In the genomic region with DNA sequence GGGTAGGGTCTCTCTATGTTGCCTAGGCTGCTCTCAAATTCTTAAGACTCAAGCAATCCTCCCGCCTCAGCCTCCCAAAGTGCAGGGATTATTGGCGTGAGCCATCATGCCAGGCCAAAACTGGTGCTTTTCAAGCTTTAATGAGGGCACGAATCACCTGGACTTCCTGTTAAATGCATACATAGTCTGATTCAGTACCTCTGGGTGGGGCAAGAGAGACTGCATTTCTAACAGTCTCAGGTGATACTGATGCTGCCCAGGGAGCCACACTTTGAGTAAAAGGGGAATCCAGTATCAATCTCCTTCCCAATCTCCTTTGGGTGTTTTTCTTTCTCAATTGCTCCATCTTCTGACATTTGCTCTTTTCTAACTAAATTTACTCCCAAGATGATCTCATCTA, we compare ENCODE assay signal across 18 cellular contexts.
"Had no signal": no experiment of that assay in that cellular context is flagged by ENCODE, and none has a peak within 500 bp of the region (broad histone marks: within the 10 kb centered on the region; RNA-seq: fewer than 3 reads in every experiment).

No MANE protein-coding gene starts in this region.

- FAIRE-seq: pancreas had no signal

- H3K9me3 Mint-ChIP-seq: activated T-cell treated with anti-CD3 and anti-CD28 coated beads, Interleukin-2, amount 50 U/mL, for 4 hours; brain; dendritic cell treated with granulocyte-macrophage colony-stimulating factor and Interleukin-4, amounts not matched to agents 40 ng/mL and 50 ng/mL, for 4 days; effector memory CD8-positive, alpha-beta T cell; immature natural killer cell; stimulated activated naive CD8-positive, alpha-beta T cell treated with anti-CD3 and anti-CD28 coated beads, Interleukin-15, amount 100 ng/mL, for 72 hours had no signal

- H3K27me3 Mint-ChIP-seq: activated naive CD8-positive, alpha-beta T cell; dendritic cell treated with granulocyte-macrophage colony-stimulating factor and Interleukin-4, amounts not matched to agents 40 ng/mL and 50 ng/mL, for 4 days; stimulated activated naive CD8-positive, alpha-beta T cell treated with anti-CD3 and anti-CD28 coated beads, Interleukin-15, amount 100 ng/mL, for 72 hours had no signal

- H3K4me1 ChIP-seq: testis had no signal

- H3K36me3 ChIP-seq: pancreas, upper lobe of right lung had no signal

- H3K4me3 Mint-ChIP-seq: activated CD8-positive, alpha-beta memory T cell treated with anti-CD3 and anti-CD28 coated beads, Interleukin-2, amount 10 ng/mL, durations not matched to agents 7 days and 5 days; activated naive CD8-positive, alpha-beta T cell; activated T-cell treated with anti-CD3 and anti-CD28 coated beads, Interleukin-2, amount 50 U/mL, for 4 hours; brain; dendritic cell treated with granulocyte-macrophage colony-stimulating factor and Interleukin-4, amounts not matched to agents 40 ng/mL and 50 ng/mL, for 4 days; effector memory CD8-positive, alpha-beta T cell; neural crest cell; stimulated activated naive CD8-positive, alpha-beta T cell treated with anti-CD3 and anti-CD28 coated beads, Interleukin-15, amount 100 ng/mL, for 72 hours had no signal

- H3K4me1 Mint-ChIP-seq: stimulated activated naive CD8-positive, alpha-beta T cell treated with anti-CD3 and anti-CD28 coated beads, Interleukin-15, amount 100 ng/mL, for 72 hours had no signal

- H3K27ac ChIP-seq: pancreas, testis, upper lobe of right lung had no signal

- DNase-seq: activated CD8-positive, alpha-beta memory T cell treated with anti-CD3 and anti-CD28 coated beads, Interleukin-2, amount 10 ng/mL, durations not matched to agents 7 days and 5 days; activated effector memory CD4-positive, alpha-beta T cell treated with anti-CD3 and anti-CD28 coated beads, Interleukin-2, amount 50 U/mL, for 16 hours; activated T-cell treated with anti-CD3 and anti-CD28 coated beads, Interleukin-2, amount 50 U/mL, for 4 hours; amygdala; cerebellar nuclear complex; effector memory CD8-positive, alpha-beta T cell; glutamatergic neuron; immature natural killer cell; pancreas; stimulated activated CD4-positive, alpha-beta T cell treated with anti-CD3 and anti-CD28 coated beads, Interleukin-4, amount 100 ng/mL, for 4 hours; stimulated activated naive CD8-positive, alpha-beta T cell treated with anti-CD3 and anti-CD28 coated beads, Interleukin-15, amount 100 ng/mL, for 72 hours; T-helper 1 cell; testis; upper lobe of right lung had no signal

- H3K27me3 ChIP-seq: pancreas, testis, upper lobe of right lung had no signal

- H3K9me3 ChIP-seq: pancreas, testis, upper lobe of right lung had no signal

- H3K36me3 Mint-ChIP-seq: activated CD8-positive, alpha-beta memory T cell treated with anti-CD3 and anti-CD28 coated beads, Interleukin-2, amount 10 ng/mL, durations not matched to agents 7 days and 5 days; activated naive CD8-positive, alpha-beta T cell; immature natural killer cell had no signal

- H3K4me3 ChIP-seq: pancreas, testis, upper lobe of right lung had no signal

- ATAC-seq: activated CD8-positive, alpha-beta memory T cell treated with anti-CD3 and anti-CD28 coated beads, Interleukin-2, amount 10 ng/mL, durations not matched to agents 7 days and 5 days; activated T-cell treated with anti-CD3 and anti-CD28 coated beads, Interleukin-2, amount 50 U/mL, for 4 hours; effector memory CD8-positive, alpha-beta T cell; pancreas; stimulated activated naive CD8-positive, alpha-beta T cell treated with anti-CD3 and anti-CD28 coated beads, Interleukin-15, amount 100 ng/mL, for 72 hours; upper lobe of right lung had no signal

- H3K27ac Mint-ChIP-seq: activated CD8-positive, alpha-beta memory T cell treated with anti-CD3 and anti-CD28 coated beads, Interleukin-2, amount 10 ng/mL, durations not matched to agents 7 days and 5 days; activated naive CD8-positive, alpha-beta T cell; brain; dendritic cell treated with granulocyte-macrophage colony-stimulating factor and Interleukin-4, amounts not matched to agents 40 ng/mL and 50 ng/mL, for 4 days; effector memory CD8-positive, alpha-beta T cell; stimulated activated naive CD8-positive, alpha-beta T cell treated with anti-CD3 and anti-CD28 coated beads, Interleukin-15, amount 100 ng/mL, for 72 hours had no signal
